ENCODE assay signal across 24 cellular contexts in the genomic region with DNA sequence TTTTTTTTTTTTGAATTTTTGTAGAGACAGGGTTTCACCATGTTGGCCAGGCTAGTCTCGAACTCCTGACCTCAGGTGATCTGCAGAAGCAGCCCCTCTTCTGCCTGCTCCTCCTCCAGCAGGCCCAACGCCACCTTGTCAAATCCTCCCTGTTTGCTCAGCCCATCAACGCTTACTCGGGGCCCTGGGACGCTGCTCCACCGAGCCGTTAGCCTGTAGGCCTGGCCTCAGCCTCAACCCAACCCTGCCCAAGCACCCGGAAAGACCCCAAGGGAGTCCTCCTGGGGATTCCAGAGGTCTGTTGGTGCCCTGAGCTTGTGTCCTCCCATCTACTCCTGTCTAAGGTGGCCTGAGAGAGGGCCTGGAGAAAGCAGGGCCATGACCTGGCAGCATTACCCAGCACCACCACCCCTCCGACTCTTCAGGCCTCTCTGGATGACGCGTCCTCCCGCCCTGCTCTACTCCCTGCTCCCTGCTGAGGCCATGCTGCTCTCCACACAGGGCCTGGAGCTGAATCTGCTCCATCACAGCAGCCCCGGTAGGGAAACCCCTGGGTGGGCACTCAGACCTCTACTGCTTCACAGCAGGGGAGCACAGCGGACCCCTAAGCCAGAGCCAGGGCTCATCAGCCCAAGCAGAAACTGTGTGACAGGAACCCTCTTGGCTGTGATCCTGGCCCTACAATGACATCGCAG. TPM values are rescaled to one million over a fixed set of nuclear protein-coding genes. Genes with fewer than 3 reads are reported as not detected.
DNase-seq lines count a peak whose midpoint lies in the region; ATAC-seq and TF ChIP-seq lines count a peak whose summit lies in the region.
"Had no signal": no experiment of that assay in that cellular context is flagged by ENCODE, and none has a peak within 500 bp of the region (broad histone marks: within the 10 kb centered on the region; RNA-seq: fewer than 3 reads in every experiment).

No MANE protein-coding gene starts in this region.

- no peak for TF ChIP-seq CTCF in RWPE1 (conservative IDR thresholded peaks at IDR 0.05; ENCODE audit: low read depth)
- TF ChIP-seq CTCF in spleen (IDR thresholded peaks at IDR 0.05 in 8 of 11, conservative IDR thresholded peaks at IDR 0.05 in 3 of 11), result no peak

- POLR2A ChIA-PET in RWPE1 (lab: Yijun Ruan, JAX; ENCODE audit: low non-redundant PET), result no interaction called here

- H3K4ac ChIP-seq in mesenchymal stem cell (ENCODE audit: low read depth in 1 of 2, low read length in 2 of 2), result no peak overlapping the region

- H3K4me1 Mint-ChIP-seq in activated naive CD4-positive, alpha-beta T cell treated with anti-CD3 and anti-CD28 coated beads, Interleukin-2, amount 10 ng/mL, durations not matched to agents 7 days and 5 days, result peaks cover 25% of the 10 kb centered on the region

- H3K9me3 ChIP-seq in mesenchymal stem cell (ENCODE audit: control insufficient read depth, low read length) (no peaks in the 10 kb centered on the region), spleen (no peaks in the 10 kb centered on the region)
- H3K9me3 ChIP-seq: A549, ascending aorta, left lung had no signal

- no peak overlapping the region for H2BK120ac ChIP-seq in mesenchymal stem cell (ENCODE audit: low read depth, low read length)

- peaks cover 6% of the 10 kb centered on the region for H3K36me3 Mint-ChIP-seq in activated naive CD4-positive, alpha-beta T cell treated with anti-CD3 and anti-CD28 coated beads, Interleukin-2, amount 10 ng/mL, durations not matched to agents 7 days and 5 days
- H3K36me3 Mint-ChIP-seq: immature natural killer cell; natural killer cell treated with Interleukin-12 subunit alpha and Interleukin-12 subunit beta and Interleukin-15 and Interleukin-18, amount 100 ng/mL, for 72 hours had no signal

- H4K91ac ChIP-seq in mesenchymal stem cell (ENCODE audit: low read length), result no peak overlapping the region

- TF ChIP-seq POLR2A in spleen (IDR thresholded peaks at IDR 0.05), result no peak

- peaks cover 39% of the 10 kb centered on the region for H3K79me1 ChIP-seq in mesenchymal stem cell (replicated peaks; ENCODE audit: low read length, poor library complexity, severe bottlenecking)

- H3K27me3 ChIP-seq in mesenchymal stem cell (ENCODE audit: control insufficient read depth in 1 of 2, insufficient read depth in 1 of 2, low read length in 2 of 2), result no peaks in the 10 kb centered on the region
- H3K27me3 ChIP-seq in spleen (replicated peaks in 1 of 7), result peaks cover 0 to 8% (median 0%) of the 10 kb centered on the region in 7 donors
- H3K27me3 ChIP-seq: ascending aorta had no signal

- ATAC-seq in HG03354 (IDR thresholded peaks at IDR 0.05; ENCODE audit: poor library complexity, severe bottlenecking, unreplicated experiment), result no peak
- ATAC-seq: A549; effector memory CD8-positive, alpha-beta T cell; left lung; natural killer cell treated with Interleukin-12 subunit alpha and Interleukin-12 subunit beta and Interleukin-15 and Interleukin-18, amount 100 ng/mL, for 72 hours had no signal

- peak overlapping the region in 1 of 2 experiments; percentile 3 for H3K23ac ChIP-seq in mesenchymal stem cell (ENCODE audit: low read length in 2 of 2)

- H3K4me3 Mint-ChIP-seq in activated naive CD4-positive, alpha-beta T cell treated with anti-CD3 and anti-CD28 coated beads, Interleukin-2, amount 10 ng/mL, durations not matched to agents 7 days and 5 days, result no peak overlapping the region
- H3K4me3 Mint-ChIP-seq: activated naive CD4-positive, alpha-beta T cell treated with anti-CD3 and anti-CD28 coated beads for 36 hours; effector memory CD8-positive, alpha-beta T cell; natural killer cell treated with Interleukin-12 subunit alpha and Interleukin-12 subunit beta and Interleukin-15 and Interleukin-18, amount 100 ng/mL, for 72 hours; T-helper 1 cell treated with Interleukin-12 subunit alpha and Interleukin-12 subunit beta and Interleukin-4 antibody, amounts not matched to agents 30 μg/mL and 1 μg/mL, for 36 hours had no signal

- H3K9me3 Mint-ChIP-seq in activated naive CD4-positive, alpha-beta T cell treated with anti-CD3 and anti-CD28 coated beads, Interleukin-2, amount 10 ng/mL, durations not matched to agents 7 days and 5 days, result no peaks in the 10 kb centered on the region
- H3K9me3 Mint-ChIP-seq: activated naive CD4-positive, alpha-beta T cell treated with anti-CD3 and anti-CD28 coated beads for 36 hours; effector memory CD8-positive, alpha-beta T cell; immature natural killer cell; natural killer cell treated with Interleukin-12 subunit alpha and Interleukin-12 subunit beta and Interleukin-15 and Interleukin-18, amount 100 ng/mL, for 72 hours; T-helper 1 cell treated with Interleukin-12 subunit alpha and Interleukin-12 subunit beta and Interleukin-4 antibody, amounts not matched to agents 30 μg/mL and 1 μg/mL, for 36 hours had no signal

- H3K4me3 ChIP-seq in mesenchymal stem cell (ENCODE audit: insufficient read depth in 1 of 2, low read depth in 1 of 2, low read length in 2 of 2), result no peak overlapping the region
- H3K4me3 ChIP-seq in spleen, result no peak overlapping the region
- H3K4me3 ChIP-seq: A549, ascending aorta, left lung, PC-9 had no signal

- no peak overlapping the region for H2BK5ac ChIP-seq in mesenchymal stem cell (ENCODE audit: low read depth, low read length, poor library complexity, severe bottlenecking)

- intact Hi-C loops in spleen (cut with DNase I; ENCODE audit: low total_unique reads), result no loop called here

- no peak overlapping the region for H2BK15ac ChIP-seq in mesenchymal stem cell (ENCODE audit: low read depth, poor library complexity, severe bottlenecking)

- H3K27me3 Mint-ChIP-seq in activated naive CD4-positive, alpha-beta T cell treated with anti-CD3 and anti-CD28 coated beads, Interleukin-2, amount 10 ng/mL, durations not matched to agents 7 days and 5 days, result no peaks in the 10 kb centered on the region
- H3K27me3 Mint-ChIP-seq: effector memory CD8-positive, alpha-beta T cell; natural killer cell treated with Interleukin-12 subunit alpha and Interleukin-12 subunit beta and Interleukin-15 and Interleukin-18, amount 100 ng/mL, for 72 hours had no signal

- 92% methylated on average over 15 of the region's 15 CpGs for WGBS in mesenchymal stem cell
- 88 to 95% (median 91%) methylated on average over 10 to 15 of the region's 15 CpGs for WGBS in spleen, 5 donors

- no peak for DNase-seq in activated naive CD4-positive, alpha-beta T cell treated with anti-CD3 and anti-CD28 coated beads, Interleukin-2, amount 10 ng/mL, durations not matched to agents 7 days and 5 days
- DNase-seq in activated naive CD4-positive, alpha-beta T cell treated with Interleukin-2 at 50 U/mL for 16 hours, result no peak
- DNase-seq in RWPE1 (ENCODE audit: low spot score), result no peak
- no peak for DNase-seq in mesenchymal stem cell
- DNase-seq in spleen, result peak; percentile 71
- no peak for DNase-seq in OCI-M1 (lab: John Stamatoyannopoulos, UW)
- DNase-seq in retina, result no peak
- DNase-seq: activated CD4-positive, alpha-beta T cell treated with anti-CD3 and anti-CD28 coated beads, Interleukin-2, amount 50 U/mL, for 4 hours; activated naive CD4-positive, alpha-beta T cell treated with anti-CD3 and anti-CD28 coated beads for 36 hours; effector memory CD8-positive, alpha-beta T cell; GDM1; immature natural killer cell; KG1; left lung; midbrain; MV-4-11; NCI-H187; NCI-H226; PC-9 had no signal

- H3K36me3 ChIP-seq in mesenchymal stem cell (ENCODE audit: control insufficient read depth in 1 of 2, insufficient read depth in 2 of 2, low read depth in 1 of 2, low read length in 2 of 2) (peaks cover 16 to 41% of the 10 kb centered on the region in 2 experiments), spleen (peaks cover 0 to 30% (median 9%) of the 10 kb centered on the region in 6 donors)

- no peak overlapping the region for H2AK5ac ChIP-seq in mesenchymal stem cell (ENCODE audit: low read length, severe bottlenecking)

- H4K8ac ChIP-seq in mesenchymal stem cell (ENCODE audit: low read length), result no peak overlapping the region

- H3K14ac ChIP-seq in mesenchymal stem cell (ENCODE audit: low read length in 2 of 2), result peak overlapping the region in 1 of 2 experiments; percentile 44

- H2BK12ac ChIP-seq in mesenchymal stem cell (ENCODE audit: low read length in 2 of 2), result no peak overlapping the region

- CTCF ChIA-PET in activated naive CD4-positive, alpha-beta T cell treated with anti-CD3 and anti-CD28 coated beads, Interleukin-2, amount 10 ng/mL, durations not matched to agents 7 days and 5 days (lab: Charles Lee), result no interaction called here
- CTCF ChIA-PET in RWPE1 (lab: Yijun Ruan, JAX), result no interaction called here

- no peak overlapping the region for H3K4me2 ChIP-seq in mesenchymal stem cell (ENCODE audit: low read length, poor library complexity, severe bottlenecking)
- H3K4me2 ChIP-seq: A549 had no signal

- no peak overlapping the region for H3K18ac ChIP-seq in mesenchymal stem cell (ENCODE audit: low read depth in 1 of 2, low read length in 2 of 2)

- H3K27ac ChIP-seq in RWPE1 (peak overlapping the region; percentile 85), mesenchymal stem cell (ENCODE audit: low read length, poor library complexity, severe bottlenecking) (no peak overlapping the region), spleen (peak overlapping the region in 3 of 8 donors; percentile 91 to 92 (median 92))
- H3K27ac ChIP-seq: A549, ascending aorta, left lung, PC-9 had no signal

- peak overlapping the region; percentile 11 for H3K9ac ChIP-seq in mesenchymal stem cell (ENCODE audit: low read length)

- H3K4me1 ChIP-seq in mesenchymal stem cell (ENCODE audit: control insufficient read depth, insufficient read depth, low read depth, low read length), result peaks cover 44% of the 10 kb centered on the region
- peaks cover 25 to 58% (median 45%) of the 10 kb centered on the region in 6 donors for H3K4me1 ChIP-seq in spleen

- peak overlapping the region; percentile 58 for H3K27ac Mint-ChIP-seq in activated naive CD4-positive, alpha-beta T cell treated with anti-CD3 and anti-CD28 coated beads, Interleukin-2, amount 10 ng/mL, durations not matched to agents 7 days and 5 days
- H3K27ac Mint-ChIP-seq: activated naive CD4-positive, alpha-beta T cell treated with anti-CD3 and anti-CD28 coated beads for 36 hours; immature natural killer cell; natural killer cell treated with Interleukin-12 subunit alpha and Interleukin-12 subunit beta and Interleukin-15 and Interleukin-18, amount 100 ng/mL, for 72 hours; T-helper 1 cell treated with Interleukin-12 subunit alpha and Interleukin-12 subunit beta and Interleukin-4 antibody, amounts not matched to agents 30 μg/mL and 1 μg/mL, for 36 hours had no signal

- no peak overlapping the region for H2AFZ ChIP-seq in mesenchymal stem cell (ENCODE audit: low read depth, low read length)
- H2AFZ ChIP-seq: PC-9 had no signal

RNA-seq across cellular contexts. Expression of a gene that starts 3.2 kb away (rescaled TPM):
- 86.3 TPM for polyA plus RNA-seq in mesenchymal stem cell (2013, experiment 1 of 2)
- polyA plus RNA-seq in mesenchymal stem cell (2013, experiment 2 of 2), result 82.9 TPM
- 100 to 1,000 TPM; 127 to 217 (median 167) TPM for total RNA-seq in spleen
- 100 to 1,000 TPM; 133 to 254 (median 213) TPM for polyA plus RNA-seq in spleen

RNA-seq across cellular contexts. Expression of a gene that starts 53.3 kb away (rescaled TPM):
- polyA plus RNA-seq in mesenchymal stem cell (2013, experiment 1 of 2), result 16.6 TPM
- 17.5 TPM for polyA plus RNA-seq in mesenchymal stem cell (2013, experiment 2 of 2)
- 10 to 100 TPM in 4 of 7 donors, 1 to 10 TPM in 3; 6.5 to 19.4 (median 13.0) TPM for total RNA-seq in spleen
- polyA plus RNA-seq in spleen, result 1 to 10 TPM; 3.0 to 7.2 (median 4.5) TPM
- total RNA-seq: activated naive CD4-positive, alpha-beta T cell treated with anti-CD3 and anti-CD28 coated beads for 36 hours had no signal
